ENCODE assay signal across 11 cellular contexts in genomic region chr2:158781562-158781961, GRCh38.
A peak's percentile ranks its signal among the peaks of the same experiment; 100 is the strongest.
DNase-seq lines count a peak whose midpoint lies in the region; ATAC-seq and TF ChIP-seq lines count a peak whose summit lies in the region.
"Had no signal": no experiment of that assay in that cellular context is flagged by ENCODE, and none has a peak within 500 bp of the region (broad histone marks: within the 10 kb centered on the region; RNA-seq: fewer than 3 reads in every experiment).

No MANE protein-coding gene starts in this region.

- TF ChIP-seq CTCF in retinal pigment epithelial cell (conservative IDR thresholded peaks at IDR 0.05; ENCODE audit: low read depth, low read length) (no peak), GM20000 (IDR thresholded peaks at IDR 0.05; ENCODE audit: extremely low read depth, missing control alignments) (no peak)

- H3K4me3 ChIP-seq in retinal pigment epithelial cell (ENCODE audit: low read length), result no peak overlapping the region

- peak; percentile 34 for DNase-seq in ELR (ENCODE audit: low read depth)
- DNase-seq in amniotic epithelial cell (ENCODE audit: low read depth), result peak; percentile 59
- DNase-seq in fibroblast of the conjunctiva (ENCODE audit: low read depth), result peak; percentile 51
- peak; percentile 92 for DNase-seq in retinal pigment epithelial cell (ENCODE audit: low read depth)
- DNase-seq in stimulated activated CD4-positive, alpha-beta T cell treated with anti-CD3 and anti-CD28 coated beads, Interleukin-4, amount 100 ng/mL, for 1 hour, result no peak
- no peak for DNase-seq in iPS-NIHi11 (ENCODE audit: low spot score)
- no peak for DNase-seq in GM20000 (ENCODE audit: low spot score)
- DNase-seq: natural killer cell; NCI-H1930; stimulated activated CD4-positive, alpha-beta T cell treated with anti-CD3 and anti-CD28 coated beads, Interleukin-1b, Interleukin-23, amount 100 ng/mL, for 48 hours had no signal

- ATAC-seq in HG02759 (IDR thresholded peaks at IDR 0.05; ENCODE audit: unreplicated experiment), result no peak
- ATAC-seq: natural killer cell had no signal

Comparison
In these comparisons a context has a peak if more than half of its experiments do, and no peak if none do; other contexts are left out.
1. DNase-seq: peak in ELR (single experiment), amniotic epithelial cell (single experiment), fibroblast of the conjunctiva (single experiment) and retinal pigment epithelial cell (single experiment); none in stimulated activated CD4-positive, alpha-beta T cell treated with anti-CD3 and anti-CD28 coated beads, Interleukin-4, amount 100 ng/mL, for 1 hour (single experiment), iPS-NIHi11 (single experiment) and GM20000 (single experiment).